ENCODE assay signal across 1 cellular context in genomic region chr14:92400579-92401444, GRCh38.
TF ChIP-seq lines count a peak whose summit lies in the region.

No MANE protein-coding gene starts in this region.

TF ChIP-seq in GM12878, 131 proteins besides CTCF, POLR2A, EP300 and RAD21 (continued from another document):
- TF ChIP-seq ZNF687 (IDR thresholded peaks at IDR 0.05): 0 out of 2 replicates have a peak, but pooled peaks have one; percentile 24
